In the genomic region with DNA sequence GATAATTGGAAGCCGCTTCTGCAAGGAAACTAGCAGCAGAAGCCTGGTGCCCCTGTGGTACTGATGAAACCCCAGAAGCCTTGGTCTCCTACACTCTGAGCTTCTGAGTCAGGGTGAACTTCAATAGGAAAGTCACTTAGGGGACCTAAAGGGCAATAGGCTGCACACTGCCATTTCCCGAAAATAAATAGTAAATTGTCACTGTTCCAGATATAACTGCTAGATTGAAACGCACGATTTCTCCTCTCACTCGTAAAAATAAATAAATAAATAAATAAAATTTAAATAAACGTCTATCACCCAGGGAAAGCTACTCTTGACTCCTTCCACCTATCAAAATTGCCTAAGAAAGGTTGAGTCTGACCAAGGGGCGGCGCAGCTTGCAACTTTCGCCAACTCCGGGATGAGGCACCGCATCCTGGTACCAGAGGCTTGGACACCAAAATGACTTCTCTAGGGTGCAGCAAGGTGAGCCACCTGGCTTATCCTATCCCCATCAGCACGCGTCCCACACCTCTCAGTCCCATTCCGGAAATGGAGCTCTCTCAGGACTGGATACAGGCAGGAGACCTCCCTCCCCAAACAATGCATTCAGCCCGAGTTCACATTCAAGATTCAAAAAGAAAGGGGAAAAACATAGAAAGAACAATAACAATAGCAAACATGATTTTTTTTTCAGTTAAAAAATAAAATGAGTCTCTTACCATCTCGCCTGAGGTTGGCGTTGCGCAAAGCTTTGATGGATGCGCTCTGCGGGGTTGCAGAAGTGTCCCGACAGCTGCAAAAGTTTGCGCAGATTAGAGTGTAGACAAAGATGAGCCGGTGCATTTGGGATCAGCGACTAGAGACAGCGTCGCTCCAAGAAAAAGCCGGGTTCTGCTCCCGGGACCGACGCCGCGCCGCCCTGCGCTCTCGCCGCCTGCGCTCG, we compare ENCODE assay signal across 7 cellular contexts.
DNase-seq lines count a peak whose midpoint lies in the region; ATAC-seq and TF ChIP-seq lines count a peak whose summit lies in the region.

No MANE protein-coding gene starts in this region.

- H3K4me3 Mint-ChIP-seq in activated naive CD8-positive, alpha-beta T cell treated with anti-CD3 and anti-CD28 coated beads, Interleukin-2, amount 50 U/mL, for 24 hours = peak overlapping the region; percentile 74

- H3K27ac Mint-ChIP-seq in activated naive CD8-positive, alpha-beta T cell treated with anti-CD3 and anti-CD28 coated beads, Interleukin-2, amount 50 U/mL, for 24 hours = peak overlapping the region; percentile 37

- no peak for DNase-seq in activated naive CD8-positive, alpha-beta T cell treated with anti-CD3 and anti-CD28 coated beads, Interleukin-2, amount 50 U/mL, for 24 hours
- peak; percentile 25 for DNase-seq in iPS DF 19.7 (ENCODE audit: low read depth, low spot score)
- no peak for DNase-seq in skeletal muscle cell (ENCODE audit: low read depth)
- DNase-seq in NCI-H82 (lab: John Stamatoyannopoulos, UW) = no peak
- no peak for DNase-seq in RPMI8226

- peak; percentile 36 for ATAC-seq in HG03175 (IDR thresholded peaks at IDR 0.05; ENCODE audit: unreplicated experiment)
- ATAC-seq in activated naive CD8-positive, alpha-beta T cell treated with anti-CD3 and anti-CD28 coated beads, Interleukin-2, amount 50 U/mL, for 24 hours = no peak

- peaks cover 8% of the 10 kb centered on the region for H3K4me1 Mint-ChIP-seq in activated naive CD8-positive, alpha-beta T cell treated with anti-CD3 and anti-CD28 coated beads, Interleukin-2, amount 50 U/mL, for 24 hours

- no peaks in the 10 kb centered on the region for H3K9me3 Mint-ChIP-seq in activated naive CD8-positive, alpha-beta T cell treated with anti-CD3 and anti-CD28 coated beads, Interleukin-2, amount 50 U/mL, for 24 hours

- H3K4me3 ChIP-seq in GM12875 (ENCODE audit: low read depth, low read length) (peak overlapping the region; percentile 28), skeletal muscle cell (ENCODE audit: low read depth, low read length) (peak overlapping the region; percentile 59)

- no peak for TF ChIP-seq CTCF in GM12875 (IDR thresholded peaks at IDR 0.05; ENCODE audit: borderline replicate concordance, insufficient read depth, low read depth, low read length)

- no peaks in the 10 kb centered on the region for H3K36me3 Mint-ChIP-seq in activated naive CD8-positive, alpha-beta T cell treated with anti-CD3 and anti-CD28 coated beads, Interleukin-2, amount 50 U/mL, for 24 hours (ENCODE audit: low read depth)

- peaks cover 33% of the 10 kb centered on the region for H3K27me3 Mint-ChIP-seq in activated naive CD8-positive, alpha-beta T cell treated with anti-CD3 and anti-CD28 coated beads, Interleukin-2, amount 50 U/mL, for 24 hours
